In genomic region chr20:1489764-1490436, GRCh38 we compare ENCODE assay signal across 13 cellular contexts. TPM values are rescaled to one million over a fixed set of nuclear protein-coding genes. Genes with fewer than 3 reads are reported as not detected.
DNase-seq lines count a peak whose midpoint lies in the region; ATAC-seq and TF ChIP-seq lines count a peak whose summit lies in the region.
"Had no signal": no experiment of that assay in that cellular context is flagged by ENCODE, and none has a peak within 500 bp of the region (broad histone marks: within the 10 kb centered on the region; RNA-seq: fewer than 3 reads in every experiment).

No MANE protein-coding gene starts in this region.

- H3K36me3 Mint-ChIP-seq in activated T-cell treated with anti-CD3 and anti-CD28 coated beads, Interleukin-2, amount 50 U/mL, for 4 hours (ENCODE audit: insufficient read depth): no peaks in the 10 kb centered on the region
- H3K36me3 Mint-ChIP-seq: CD8-positive, alpha-beta T cell had no signal

- no peak overlapping the region for H3K4me3 Mint-ChIP-seq in activated T-cell treated with anti-CD3 and anti-CD28 coated beads, Interleukin-2, amount 50 U/mL, for 4 hours
- H3K4me3 Mint-ChIP-seq: activated CD8-positive, alpha-beta T cell treated with anti-CD3 and anti-CD28 coated beads, Interleukin-2, amount 10 ng/mL, durations not matched to agents 7 days and 5 days; CD8-positive, alpha-beta T cell had no signal

- TF ChIP-seq POLR2A in gastroesophageal sphincter (IDR thresholded peaks at IDR 0.05): peak; percentile 21 to 27
- TF ChIP-seq POLR2A in gastrocnemius medialis (IDR thresholded peaks at IDR 0.05): no peak

- intact Hi-C loops in gastrocnemius medialis (cut with DNase I; ENCODE audit: low total_unique reads): no loop called here

- in situ Hi-C loops in gastrocnemius medialis (cut with MboI; ENCODE audit: low sequenced_read_pairs in 4 of 4): no loop called here

- H3K27ac ChIP-seq in gastroesophageal sphincter (peak overlapping the region in 3 of 4 donors; percentile 19 to 67 (median 66)), gastrocnemius medialis (no peak overlapping the region)

- no peak for TF ChIP-seq EP300 in gastroesophageal sphincter (IDR thresholded peaks at IDR 0.05)

- TF ChIP-seq CTCF in gastroesophageal sphincter (IDR thresholded peaks at IDR 0.05): no peak
- no peak for TF ChIP-seq CTCF in gastrocnemius medialis (IDR thresholded peaks at IDR 0.05 in 4 of 5, conservative IDR thresholded peaks at IDR 0.05 in 1 of 5)

- peak; percentile 34 for DNase-seq in GM03348 (ENCODE audit: low spot score)
- peak; percentile 4 for DNase-seq in SKM-1 (lab: John Stamatoyannopoulos, UW; ENCODE audit: unreplicated experiment)
- DNase-seq in gastrocnemius medialis: peak; percentile 21 to 28
- DNase-seq in GDM1 (lab: John Stamatoyannopoulos, UW): no peak
- no peak for DNase-seq in activated T-cell treated with anti-CD3 and anti-CD28 coated beads, Interleukin-2, amount 50 U/mL, for 4 hours
- DNase-seq in globus pallidus (ENCODE audit: low spot score): no peak
- DNase-seq: activated CD8-positive, alpha-beta T cell treated with anti-CD3 and anti-CD28 coated beads, Interleukin-2, amount 10 ng/mL, durations not matched to agents 7 days and 5 days; CD8-positive, alpha-beta T cell; NCI-H524; T-helper 1 cell had no signal

- no peaks in the 10 kb centered on the region for H3K4me1 ChIP-seq in gastroesophageal sphincter
- no peaks in the 10 kb centered on the region for H3K4me1 ChIP-seq in gastrocnemius medialis

- ATAC-seq in gastroesophageal sphincter: peak; percentile 60
- no peak for ATAC-seq in gastrocnemius medialis
- no peak for ATAC-seq in activated T-cell treated with anti-CD3 and anti-CD28 coated beads, Interleukin-2, amount 50 U/mL, for 4 hours
- ATAC-seq in GM21576 (IDR thresholded peaks at IDR 0.05; ENCODE audit: unreplicated experiment): no peak
- ATAC-seq: activated CD8-positive, alpha-beta T cell treated with anti-CD3 and anti-CD28 coated beads, Interleukin-2, amount 10 ng/mL, durations not matched to agents 7 days and 5 days; CD8-positive, alpha-beta T cell; K562 had no signal

- WGBS in gastroesophageal sphincter (ENCODE audit: low coverage in 1 of 2), 2 donors: 29 to 77% methylated on average over 1 to 6 of the region's 6 CpGs

- no peaks in the 10 kb centered on the region for H3K9me3 ChIP-seq in gastroesophageal sphincter
- H3K9me3 ChIP-seq in gastrocnemius medialis: no peaks in the 10 kb centered on the region

- peaks cover 3% of the 10 kb centered on the region for H3K9me3 Mint-ChIP-seq in activated T-cell treated with anti-CD3 and anti-CD28 coated beads, Interleukin-2, amount 50 U/mL, for 4 hours
- H3K9me3 Mint-ChIP-seq: CD8-positive, alpha-beta T cell had no signal

- H3K36me3 ChIP-seq in gastroesophageal sphincter: no peaks in the 10 kb centered on the region
- H3K36me3 ChIP-seq in gastrocnemius medialis: no peaks in the 10 kb centered on the region

- peaks cover 16% of the 10 kb centered on the region for H3K27me3 Mint-ChIP-seq in activated T-cell treated with anti-CD3 and anti-CD28 coated beads, Interleukin-2, amount 50 U/mL, for 4 hours (ENCODE audit: low read depth)

- H3K4me3 ChIP-seq in gastroesophageal sphincter (peak overlapping the region in 1 of 2 donors; percentile 32), gastrocnemius medialis (peak overlapping the region in 1 of 4 donors; percentile 31)
- H3K4me3 ChIP-seq: K562 had no signal

- H3K27me3 ChIP-seq in gastroesophageal sphincter: peaks cover 20% of the 10 kb centered on the region
- no peaks in the 10 kb centered on the region for H3K27me3 ChIP-seq in gastrocnemius medialis

- H3K4me1 Mint-ChIP-seq in activated T-cell treated with anti-CD3 and anti-CD28 coated beads, Interleukin-2, amount 50 U/mL, for 4 hours (ENCODE audit: low read depth): no peaks in the 10 kb centered on the region

RNA-seq across cellular contexts. Expression of gene SIRPB2, which starts 1.3 kb away (rescaled TPM):
- total RNA-seq in gastroesophageal sphincter: 10 to 100 TPM in 1 of 4 donors, 1 to 10 TPM in 3; 5.9 to 11.1 (median 8.3) TPM
- 1 to 10 TPM in 2 of 4 donors, under 1 TPM in 2; 0.94 to 6.2 (median 1.5) TPM for total RNA-seq in gastrocnemius medialis
- not detected for total RNA-seq in activated T-cell treated with anti-CD3 and anti-CD28 coated beads, Interleukin-2, amount 50 U/mL, for 4 hours
- total RNA-seq: activated CD8-positive, alpha-beta T cell treated with anti-CD3 and anti-CD28 coated beads, Interleukin-2, amount 10 ng/mL, durations not matched to agents 7 days and 5 days; CD8-positive, alpha-beta T cell had no signal

RNA-seq across cellular contexts. Expression of gene NSFL1C, which starts 23.3 kb away (rescaled TPM):
- total RNA-seq in gastroesophageal sphincter (10 to 100 TPM; 48.8 to 64.1 (median 53.5) TPM), gastrocnemius medialis (10 to 100 TPM; 68.0 to 91.4 (median 80.6) TPM)
- 100 to 1,000 TPM; 193 to 218 (median 208) TPM for total RNA-seq in activated T-cell treated with anti-CD3 and anti-CD28 coated beads, Interleukin-2, amount 50 U/mL, for 4 hours

Comparison
In these comparisons a context has a peak if more than half of its experiments do, and no peak if none do; other contexts are left out.
1. DNase-seq: peak in GM03348 (single experiment), SKM-1 (single experiment) and gastrocnemius medialis (2 of 2); none in GDM1 (single experiment), activated T-cell treated with anti-CD3 and anti-CD28 coated beads, Interleukin-2, amount 50 U/mL, for 4 hours (single experiment) and globus pallidus (single experiment).
2. H3K27ac ChIP-seq: peak in gastroesophageal sphincter (3 of 4); none in gastrocnemius medialis (0 of 4).
3. POLR2A ChIP-seq: peak in gastroesophageal sphincter (2 of 2); none in gastrocnemius medialis (0 of 2).